Comparison of ENCODE assay signal across 9 cellular contexts in genomic region chr17:64775701-64776570, GRCh38.
DNase-seq lines count a peak whose midpoint lies in the region; TF ChIP-seq lines count a peak whose summit lies in the region.
"Had no signal": no experiment of that assay in that cellular context is flagged by ENCODE, and none has a peak within 500 bp of the region (broad histone marks: within the 10 kb centered on the region; RNA-seq: fewer than 3 reads in every experiment).

No MANE protein-coding gene starts in this region.

- peaks cover 15% of the 10 kb centered on the region for H3K4me1 Mint-ChIP-seq in activated CD4-positive, alpha-beta T cell treated with anti-CD3 and anti-CD28 coated beads, Interleukin-2, amount 10 ng/mL, durations not matched to agents 24 days and 14 days
- H3K4me1 Mint-ChIP-seq in IgD-negative memory B cell, result peaks cover 10 to 16% (median 16%) of the 10 kb centered on the region in 3 donors

- peaks cover 47 to 73% (median 50%) of the 10 kb centered on the region in 3 donors for H3K4me1 ChIP-seq in esophagus squamous epithelium

- H3K4me3 Mint-ChIP-seq in activated CD4-positive, alpha-beta T cell treated with anti-CD3 and anti-CD28 coated beads, Interleukin-2, amount 10 ng/mL, durations not matched to agents 24 days and 14 days, result peak overlapping the region; percentile 19
- H3K4me3 Mint-ChIP-seq in IgD-negative memory B cell, result peak overlapping the region in 2 of 4 donors; percentile 75 to 94

- H3K27ac ChIP-seq in esophagus squamous epithelium (peak overlapping the region in 3 of 4 donors; percentile 69 to 90 (median 80)), skin epidermis (peak overlapping the region in 12 of 21 experiments; percentile 7 to 93 (median 49)), coronary artery (peak overlapping the region in 1 of 2 donors; percentile 76)
- H3K27ac ChIP-seq: ascending aorta had no signal

- H3K27me3 Mint-ChIP-seq in activated CD4-positive, alpha-beta T cell treated with anti-CD3 and anti-CD28 coated beads, Interleukin-2, amount 10 ng/mL, durations not matched to agents 24 days and 14 days, result peaks cover 2% of the 10 kb centered on the region
- H3K27me3 Mint-ChIP-seq in IgD-negative memory B cell, result peaks cover 11% of the 10 kb centered on the region

- TF ChIP-seq CTCF in esophagus squamous epithelium (IDR thresholded peaks at IDR 0.05), result no peak
- no peak for TF ChIP-seq CTCF in coronary artery (IDR thresholded peaks at IDR 0.05)

- intact Hi-C loops in activated CD4-positive, alpha-beta T cell treated with anti-CD3 and anti-CD28 coated beads, Interleukin-2, amount 10 ng/mL, durations not matched to agents 24 days and 14 days (cut with micrococcal nuclease), result no loop called here
- intact Hi-C loops in esophagus squamous epithelium (cut with DNase I), result loop anchor here (5.0 kb wide), 1 partner anchor 421 kb away; no protein-coding TSS in a partner anchor

- peaks cover 0 to 17% (median 0%) of the 10 kb centered on the region in 3 donors for H3K36me3 ChIP-seq in esophagus squamous epithelium
- H3K36me3 ChIP-seq: ascending aorta had no signal

- DNase-seq in activated CD4-positive, alpha-beta T cell treated with anti-CD3 and anti-CD28 coated beads, Interleukin-2, amount 10 ng/mL, durations not matched to agents 24 days and 14 days, result no peak
- no peak for DNase-seq in activated CD4-positive, alpha-beta T cell treated with anti-CD3 and anti-CD28 coated beads, Interleukin-2, amount 50 U/mL, for 48 hours
- DNase-seq in esophagus squamous epithelium (lab: John Stamatoyannopoulos, UW) (no peak), DMS114 treated with DMSO at 0.1 percent for 48 hours (lab: John Stamatoyannopoulos, UW; ENCODE audit: unreplicated experiment) (no peak), coronary artery (ENCODE audit: low spot score) (no peak), CD1c-positive myeloid dendritic cell (ENCODE audit: extremely low spot score) (no peak)

- H3K9me3 ChIP-seq in esophagus squamous epithelium, result no peaks in the 10 kb centered on the region
- H3K9me3 ChIP-seq: ascending aorta had no signal

- WGBS in esophagus squamous epithelium, 2 donors, result 72 to 73% methylated on average over 7 to 8 of the region's 15 CpGs

- H3K4me3 ChIP-seq in esophagus squamous epithelium, result peak overlapping the region in 1 of 4 donors; percentile 58
- H3K4me3 ChIP-seq in skin epidermis, result no peak overlapping the region
- no peak overlapping the region for H3K4me3 ChIP-seq in coronary artery

- TF ChIP-seq POLR2A in esophagus squamous epithelium (IDR thresholded peaks at IDR 0.05), result no peak

- peaks cover 0 to 33% (median 0%) of the 10 kb centered on the region in 4 donors for H3K27me3 ChIP-seq in esophagus squamous epithelium
- H3K27me3 ChIP-seq: ascending aorta had no signal

- no peaks in the 10 kb centered on the region for H3K9me3 Mint-ChIP-seq in activated CD4-positive, alpha-beta T cell treated with anti-CD3 and anti-CD28 coated beads, Interleukin-2, amount 10 ng/mL, durations not matched to agents 24 days and 14 days
- H3K9me3 Mint-ChIP-seq in IgD-negative memory B cell, result no peaks in the 10 kb centered on the region

- H3K36me3 Mint-ChIP-seq in activated CD4-positive, alpha-beta T cell treated with anti-CD3 and anti-CD28 coated beads, Interleukin-2, amount 10 ng/mL, durations not matched to agents 24 days and 14 days (ENCODE audit: low read depth), result peaks cover 6% of the 10 kb centered on the region
- peaks cover 3% of the 10 kb centered on the region for H3K36me3 Mint-ChIP-seq in IgD-negative memory B cell

- H3K27ac Mint-ChIP-seq in activated CD4-positive, alpha-beta T cell treated with anti-CD3 and anti-CD28 coated beads, Interleukin-2, amount 10 ng/mL, durations not matched to agents 24 days and 14 days, result no peak overlapping the region
- peak overlapping the region; percentile 39 to 99 (median 84) for H3K27ac Mint-ChIP-seq in IgD-negative memory B cell
